Comparison of ENCODE assay signal across 1 cellular context in genomic region chr9:128007566-128008138, GRCh38.
A peak's percentile ranks its signal among the peaks of the same experiment; 100 is the strongest.
TF ChIP-seq lines count a peak whose summit lies in the region.

No MANE protein-coding gene starts in this region.

TF ChIP-seq in K562, 482 proteins besides CTCF, POLR2A, EP300 and RAD21 (continued from another document and continues in another):
- TF ChIP-seq, protein P1, sequence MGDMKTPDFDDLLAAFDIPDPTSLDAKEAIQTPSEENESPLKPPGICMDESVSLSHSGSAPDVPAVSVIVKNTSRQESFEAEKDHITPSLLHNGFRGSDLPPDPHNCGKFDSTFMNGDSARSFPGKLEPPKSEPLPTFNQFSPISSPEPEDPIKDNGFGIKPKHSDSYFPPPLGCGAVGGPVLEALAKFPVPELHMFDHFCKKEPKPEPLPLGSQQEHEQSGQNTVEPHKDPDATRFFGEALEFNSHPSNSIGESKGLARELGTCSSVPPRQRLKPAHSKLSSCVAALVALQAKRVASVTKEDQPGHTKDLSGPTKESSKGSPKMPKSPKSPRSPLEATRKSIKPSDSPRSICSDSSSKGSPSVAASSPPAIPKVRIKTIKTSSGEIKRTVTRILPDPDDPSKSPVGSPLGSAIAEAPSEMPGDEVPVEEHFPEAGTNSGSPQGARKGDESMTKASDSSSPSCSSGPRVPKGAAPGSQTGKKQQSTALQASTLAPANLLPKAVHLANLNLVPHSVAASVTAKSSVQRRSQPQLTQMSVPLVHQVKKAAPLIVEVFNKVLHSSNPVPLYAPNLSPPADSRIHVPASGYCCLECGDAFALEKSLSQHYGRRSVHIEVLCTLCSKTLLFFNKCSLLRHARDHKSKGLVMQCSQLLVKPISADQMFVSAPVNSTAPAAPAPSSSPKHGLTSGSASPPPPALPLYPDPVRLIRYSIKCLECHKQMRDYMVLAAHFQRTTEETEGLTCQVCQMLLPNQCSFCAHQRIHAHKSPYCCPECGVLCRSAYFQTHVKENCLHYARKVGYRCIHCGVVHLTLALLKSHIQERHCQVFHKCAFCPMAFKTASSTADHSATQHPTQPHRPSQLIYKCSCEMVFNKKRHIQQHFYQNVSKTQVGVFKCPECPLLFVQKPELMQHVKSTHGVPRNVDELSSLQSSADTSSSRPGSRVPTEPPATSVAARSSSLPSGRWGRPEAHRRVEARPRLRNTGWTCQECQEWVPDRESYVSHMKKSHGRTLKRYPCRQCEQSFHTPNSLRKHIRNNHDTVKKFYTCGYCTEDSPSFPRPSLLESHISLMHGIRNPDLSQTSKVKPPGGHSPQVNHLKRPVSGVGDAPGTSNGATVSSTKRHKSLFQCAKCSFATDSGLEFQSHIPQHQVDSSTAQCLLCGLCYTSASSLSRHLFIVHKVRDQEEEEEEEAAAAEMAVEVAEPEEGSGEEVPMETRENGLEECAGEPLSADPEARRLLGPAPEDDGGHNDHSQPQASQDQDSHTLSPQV (IDR thresholded peaks at IDR 0.05), result 0 out of 2 replicates have a peak, but pooled peaks have one; percentile 33
- TF ChIP-seq ZNF79 (CRISPR knock-in tag; IDR thresholded peaks at IDR 0.05; ENCODE audit: low read depth), result peak; percentile 22; the same call in 1 of the 2 replicates
- TF ChIP-seq MEIS2 (IDR thresholded peaks at IDR 0.05; ENCODE audit: partially characterized antibody), result no peak
- no peak for TF ChIP-seq LCOR (CRISPR knock-in tag; IDR thresholded peaks at IDR 0.05)
- TF ChIP-seq ZNF174 (CRISPR knock-in tag; IDR thresholded peaks at IDR 0.05), result no peak
- no peak for TF ChIP-seq SAFB2 (IDR thresholded peaks at IDR 0.05; ENCODE audit: borderline replicate concordance, low read depth, low read length, severe bottlenecking)
- TF ChIP-seq NR4A1 (CRISPR knock-in tag; IDR thresholded peaks at IDR 0.05), result no peak
- no peak for TF ChIP-seq NR4A1 (tag; IDR thresholded peaks at IDR 0.05)
- TF ChIP-seq, protein P2, sequence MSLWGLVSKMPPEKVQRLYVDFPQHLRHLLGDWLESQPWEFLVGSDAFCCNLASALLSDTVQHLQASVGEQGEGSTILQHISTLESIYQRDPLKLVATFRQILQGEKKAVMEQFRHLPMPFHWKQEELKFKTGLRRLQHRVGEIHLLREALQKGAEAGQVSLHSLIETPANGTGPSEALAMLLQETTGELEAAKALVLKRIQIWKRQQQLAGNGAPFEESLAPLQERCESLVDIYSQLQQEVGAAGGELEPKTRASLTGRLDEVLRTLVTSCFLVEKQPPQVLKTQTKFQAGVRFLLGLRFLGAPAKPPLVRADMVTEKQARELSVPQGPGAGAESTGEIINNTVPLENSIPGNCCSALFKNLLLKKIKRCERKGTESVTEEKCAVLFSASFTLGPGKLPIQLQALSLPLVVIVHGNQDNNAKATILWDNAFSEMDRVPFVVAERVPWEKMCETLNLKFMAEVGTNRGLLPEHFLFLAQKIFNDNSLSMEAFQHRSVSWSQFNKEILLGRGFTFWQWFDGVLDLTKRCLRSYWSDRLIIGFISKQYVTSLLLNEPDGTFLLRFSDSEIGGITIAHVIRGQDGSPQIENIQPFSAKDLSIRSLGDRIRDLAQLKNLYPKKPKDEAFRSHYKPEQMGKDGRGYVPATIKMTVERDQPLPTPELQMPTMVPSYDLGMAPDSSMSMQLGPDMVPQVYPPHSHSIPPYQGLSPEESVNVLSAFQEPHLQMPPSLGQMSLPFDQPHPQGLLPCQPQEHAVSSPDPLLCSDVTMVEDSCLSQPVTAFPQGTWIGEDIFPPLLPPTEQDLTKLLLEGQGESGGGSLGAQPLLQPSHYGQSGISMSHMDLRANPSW (CRISPR knock-in tag; IDR thresholded peaks at IDR 0.05), result no peak
- TF ChIP-seq FOXJ2 (tag; IDR thresholded peaks at IDR 0.05), result no peak
- TF ChIP-seq L3MBTL2 (IDR thresholded peaks at IDR 0.05), result peak; percentile 83
- TF ChIP-seq, protein P3, sequence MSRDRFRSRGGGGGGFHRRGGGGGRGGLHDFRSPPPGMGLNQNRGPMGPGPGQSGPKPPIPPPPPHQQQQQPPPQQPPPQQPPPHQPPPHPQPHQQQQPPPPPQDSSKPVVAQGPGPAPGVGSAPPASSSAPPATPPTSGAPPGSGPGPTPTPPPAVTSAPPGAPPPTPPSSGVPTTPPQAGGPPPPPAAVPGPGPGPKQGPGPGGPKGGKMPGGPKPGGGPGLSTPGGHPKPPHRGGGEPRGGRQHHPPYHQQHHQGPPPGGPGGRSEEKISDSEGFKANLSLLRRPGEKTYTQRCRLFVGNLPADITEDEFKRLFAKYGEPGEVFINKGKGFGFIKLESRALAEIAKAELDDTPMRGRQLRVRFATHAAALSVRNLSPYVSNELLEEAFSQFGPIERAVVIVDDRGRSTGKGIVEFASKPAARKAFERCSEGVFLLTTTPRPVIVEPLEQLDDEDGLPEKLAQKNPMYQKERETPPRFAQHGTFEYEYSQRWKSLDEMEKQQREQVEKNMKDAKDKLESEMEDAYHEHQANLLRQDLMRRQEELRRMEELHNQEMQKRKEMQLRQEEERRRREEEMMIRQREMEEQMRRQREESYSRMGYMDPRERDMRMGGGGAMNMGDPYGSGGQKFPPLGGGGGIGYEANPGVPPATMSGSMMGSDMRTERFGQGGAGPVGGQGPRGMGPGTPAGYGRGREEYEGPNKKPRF (IDR thresholded peaks at IDR 0.05; ENCODE audit: low read depth, low read length), result no peak
- TF ChIP-seq MTA1 (IDR thresholded peaks at IDR 0.05; ENCODE audit: borderline replicate concordance), result peak; percentile 42; the same call in 1 of the 2 replicates
- TF ChIP-seq SRSF3 (IDR thresholded peaks at IDR 0.05; ENCODE audit: insufficient read depth, low read length), result no peak
- no peak for TF ChIP-seq SMC3 (conservative IDR thresholded peaks at IDR 0.05; ENCODE audit: insufficient read depth, low read depth, low read length)
- TF ChIP-seq HDAC6 (IDR thresholded peaks at IDR 0.05; ENCODE audit: low read depth, low read length), result no peak
- TF ChIP-seq, protein P4, sequence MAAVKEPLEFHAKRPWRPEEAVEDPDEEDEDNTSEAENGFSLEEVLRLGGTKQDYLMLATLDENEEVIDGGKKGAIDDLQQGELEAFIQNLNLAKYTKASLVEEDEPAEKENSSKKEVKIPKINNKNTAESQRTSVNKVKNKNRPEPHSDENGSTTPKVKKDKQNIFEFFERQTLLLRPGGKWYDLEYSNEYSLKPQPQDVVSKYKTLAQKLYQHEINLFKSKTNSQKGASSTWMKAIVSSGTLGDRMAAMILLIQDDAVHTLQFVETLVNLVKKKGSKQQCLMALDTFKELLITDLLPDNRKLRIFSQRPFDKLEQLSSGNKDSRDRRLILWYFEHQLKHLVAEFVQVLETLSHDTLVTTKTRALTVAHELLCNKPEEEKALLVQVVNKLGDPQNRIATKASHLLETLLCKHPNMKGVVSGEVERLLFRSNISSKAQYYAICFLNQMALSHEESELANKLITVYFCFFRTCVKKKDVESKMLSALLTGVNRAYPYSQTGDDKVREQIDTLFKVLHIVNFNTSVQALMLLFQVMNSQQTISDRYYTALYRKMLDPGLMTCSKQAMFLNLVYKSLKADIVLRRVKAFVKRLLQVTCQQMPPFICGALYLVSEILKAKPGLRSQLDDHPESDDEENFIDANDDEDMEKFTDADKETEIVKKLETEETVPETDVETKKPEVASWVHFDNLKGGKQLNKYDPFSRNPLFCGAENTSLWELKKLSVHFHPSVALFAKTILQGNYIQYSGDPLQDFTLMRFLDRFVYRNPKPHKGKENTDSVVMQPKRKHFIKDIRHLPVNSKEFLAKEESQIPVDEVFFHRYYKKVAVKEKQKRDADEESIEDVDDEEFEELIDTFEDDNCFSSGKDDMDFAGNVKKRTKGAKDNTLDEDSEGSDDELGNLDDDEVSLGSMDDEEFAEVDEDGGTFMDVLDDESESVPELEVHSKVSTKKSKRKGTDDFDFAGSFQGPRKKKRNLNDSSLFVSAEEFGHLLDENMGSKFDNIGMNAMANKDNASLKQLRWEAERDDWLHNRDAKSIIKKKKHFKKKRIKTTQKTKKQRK (IDR thresholded peaks at IDR 0.05; ENCODE audit: borderline replicate concordance, low read depth, low read length), result no peak
- no peak for TF ChIP-seq ZNF274 (IDR thresholded peaks at IDR 0.05; ENCODE audit: borderline replicate concordance, low read depth, low read length)
- TF ChIP-seq, protein P5, sequence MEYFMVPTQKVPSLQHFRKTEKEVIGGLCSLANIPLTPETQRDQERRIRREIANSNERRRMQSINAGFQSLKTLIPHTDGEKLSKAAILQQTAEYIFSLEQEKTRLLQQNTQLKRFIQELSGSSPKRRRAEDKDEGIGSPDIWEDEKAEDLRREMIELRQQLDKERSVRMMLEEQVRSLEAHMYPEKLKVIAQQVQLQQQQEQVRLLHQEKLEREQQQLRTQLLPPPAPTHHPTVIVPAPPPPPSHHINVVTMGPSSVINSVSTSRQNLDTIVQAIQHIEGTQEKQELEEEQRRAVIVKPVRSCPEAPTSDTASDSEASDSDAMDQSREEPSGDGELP (CRISPR knock-in tag; IDR thresholded peaks at IDR 0.05; ENCODE audit: borderline replicate concordance), result no peak
- TF ChIP-seq, protein P6, sequence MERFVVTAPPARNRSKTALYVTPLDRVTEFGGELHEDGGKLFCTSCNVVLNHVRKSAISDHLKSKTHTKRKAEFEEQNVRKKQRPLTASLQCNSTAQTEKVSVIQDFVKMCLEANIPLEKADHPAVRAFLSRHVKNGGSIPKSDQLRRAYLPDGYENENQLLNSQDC (CRISPR knock-in tag; IDR thresholded peaks at IDR 0.05), result no peak
- TF ChIP-seq HDAC8 (tag; IDR thresholded peaks at IDR 0.05), result no peak
- TF ChIP-seq TAF7 (tag; IDR thresholded peaks at IDR 0.05), result no peak
- no peak for TF ChIP-seq WHSC1 (IDR thresholded peaks at IDR 0.05; ENCODE audit: low read length)
- TF ChIP-seq SRSF7 (optimal IDR thresholded peaks at IDR 0.05; ENCODE audit: low read depth, low read length), result no peak
- no peak for TF ChIP-seq ATF6 (CRISPR knock-in tag; IDR thresholded peaks at IDR 0.05)
- no peak for TF ChIP-seq ZNF121 (CRISPR knock-in tag; conservative IDR thresholded peaks at IDR 0.05)
- no peak for TF ChIP-seq ZFP1 (CRISPR knock-in tag; IDR thresholded peaks at IDR 0.05)
- no peak for TF ChIP-seq MAZ (CRISPR knock-in tag; conservative IDR thresholded peaks at IDR 0.05 in 1 of 2, IDR thresholded peaks at IDR 0.05 in 1 of 2)
- TF ChIP-seq ZNF282 (CRISPR knock-in tag; IDR thresholded peaks at IDR 0.05), result no peak
- TF ChIP-seq ZNF518B (CRISPR knock-in tag; IDR thresholded peaks at IDR 0.05), result no peak
- TF ChIP-seq PML (IDR thresholded peaks at IDR 0.05; ENCODE audit: low read length), result no peak
- TF ChIP-seq ZFP36 (IDR thresholded peaks at IDR 0.05; ENCODE audit: low read depth, low read length, partially characterized antibody), result no peak
- TF ChIP-seq, protein P7, sequence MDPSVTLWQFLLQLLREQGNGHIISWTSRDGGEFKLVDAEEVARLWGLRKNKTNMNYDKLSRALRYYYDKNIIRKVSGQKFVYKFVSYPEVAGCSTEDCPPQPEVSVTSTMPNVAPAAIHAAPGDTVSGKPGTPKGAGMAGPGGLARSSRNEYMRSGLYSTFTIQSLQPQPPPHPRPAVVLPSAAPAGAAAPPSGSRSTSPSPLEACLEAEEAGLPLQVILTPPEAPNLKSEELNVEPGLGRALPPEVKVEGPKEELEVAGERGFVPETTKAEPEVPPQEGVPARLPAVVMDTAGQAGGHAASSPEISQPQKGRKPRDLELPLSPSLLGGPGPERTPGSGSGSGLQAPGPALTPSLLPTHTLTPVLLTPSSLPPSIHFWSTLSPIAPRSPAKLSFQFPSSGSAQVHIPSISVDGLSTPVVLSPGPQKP (CRISPR knock-in tag; IDR thresholded peaks at IDR 0.05), result no peak
- TF ChIP-seq ESRRB (CRISPR knock-in tag; IDR thresholded peaks at IDR 0.05; ENCODE audit: borderline replicate concordance), result no peak
- no peak for TF ChIP-seq BDP1 (IDR thresholded peaks at IDR 0.05; ENCODE audit: insufficient read depth, insufficient read length)
- TF ChIP-seq MCM3 (IDR thresholded peaks at IDR 0.05), result no peak
- TF ChIP-seq FOXP1 (CRISPR knock-in tag; IDR thresholded peaks at IDR 0.05), result no peak
- no peak for TF ChIP-seq POU5F1 (IDR thresholded peaks at IDR 0.05; ENCODE audit: borderline replicate concordance, low read depth, low read length, partially characterized antibody)
- TF ChIP-seq ZNF644 (tag; IDR thresholded peaks at IDR 0.05; ENCODE audit: low read depth), result no peak
- TF ChIP-seq FOXK2 (conservative IDR thresholded peaks at IDR 0.05 in 1 of 2, IDR thresholded peaks at IDR 0.05 in 1 of 2; ENCODE audit: low read depth in 2 of 2), result no peak
- no peak for TF ChIP-seq ERF (CRISPR knock-in tag; IDR thresholded peaks at IDR 0.05)
- no peak for TF ChIP-seq TSC22D4 (tag; IDR thresholded peaks at IDR 0.05)
